17 cellular contexts compared by ENCODE assay signal in genomic region chr2:156458229-156458584, GRCh38.
"Had no signal": no experiment of that assay in that cellular context is flagged by ENCODE, and none has a peak within 500 bp of the region (broad histone marks: within the 10 kb centered on the region; RNA-seq: fewer than 3 reads in every experiment).

No MANE protein-coding gene starts in this region.

- H3K27me3 Mint-ChIP-seq: activated B cell treated with CpG ODN at 0.5 μM for 24 hours; activated CD8-positive, alpha-beta T cell treated with anti-CD3 and anti-CD28 coated beads for 36 hours; activated naive CD8-positive, alpha-beta T cell had no signal

- H3K27me3 ChIP-seq: brain microvascular endothelial cell, neural progenitor cell, ovary, tibial artery, vagina had no signal

- DNase-seq: activated B cell treated with CpG ODN at 0.5 μM for 24 hours; activated CD4-positive, alpha-beta T cell treated with anti-CD3 and anti-CD28 coated beads for 48 hours; activated CD8-positive, alpha-beta T cell treated with anti-CD3 and anti-CD28 coated beads for 36 hours; activated gamma-delta T cell treated with Interleukin-2 at 50 U/mL for 16 hours; activated T-cell treated with anti-CD3 and anti-CD28 coated beads, Interleukin-2, amount 50 U/mL, for 48 hours; brain microvascular endothelial cell; cerebellar nuclear complex; dermis blood vessel endothelial cell; erythroblast; ovary; stimulated activated CD4-positive, alpha-beta T cell treated with anti-CD3 and anti-CD28 coated beads, Interleukin-12 subunit alpha, Interleukin-12 subunit beta, amount 100 ng/mL, for 4 hours; stimulated activated CD4-positive, alpha-beta T cell treated with anti-CD3 and anti-CD28 coated beads, Interleukin-2, amount 100 ng/mL, for 24 hours; T-helper 2 cell; tibial artery had no signal

- H3K27ac Mint-ChIP-seq: activated B cell treated with CpG ODN at 0.5 μM for 24 hours; activated CD8-positive, alpha-beta T cell treated with anti-CD3 and anti-CD28 coated beads for 36 hours; activated naive CD8-positive, alpha-beta T cell; neural progenitor cell had no signal

- H3K36me3 ChIP-seq: brain microvascular endothelial cell, neural progenitor cell, ovary, tibial artery, vagina had no signal

- H3K4me1 ChIP-seq: neural progenitor cell had no signal

- H3K27ac ChIP-seq: brain microvascular endothelial cell, neural progenitor cell, ovary, tibial artery, vagina had no signal

- H3K9me3 Mint-ChIP-seq: activated B cell treated with CpG ODN at 0.5 μM for 24 hours; activated CD8-positive, alpha-beta T cell treated with anti-CD3 and anti-CD28 coated beads for 36 hours had no signal

- H3K9me3 ChIP-seq: ovary, tibial artery, vagina had no signal

- H3K4me3 ChIP-seq: neural progenitor cell, ovary, tibial artery, vagina had no signal

- ATAC-seq: activated CD8-positive, alpha-beta T cell treated with anti-CD3 and anti-CD28 coated beads for 36 hours had no signal

- H3K4me3 Mint-ChIP-seq: activated B cell treated with CpG ODN at 0.5 μM for 24 hours; activated CD8-positive, alpha-beta T cell treated with anti-CD3 and anti-CD28 coated beads for 36 hours; activated naive CD8-positive, alpha-beta T cell; neural progenitor cell had no signal

- H2AFZ ChIP-seq: neural progenitor cell had no signal
